ENCODE assay signal across 12 cellular contexts in the genomic region with DNA sequence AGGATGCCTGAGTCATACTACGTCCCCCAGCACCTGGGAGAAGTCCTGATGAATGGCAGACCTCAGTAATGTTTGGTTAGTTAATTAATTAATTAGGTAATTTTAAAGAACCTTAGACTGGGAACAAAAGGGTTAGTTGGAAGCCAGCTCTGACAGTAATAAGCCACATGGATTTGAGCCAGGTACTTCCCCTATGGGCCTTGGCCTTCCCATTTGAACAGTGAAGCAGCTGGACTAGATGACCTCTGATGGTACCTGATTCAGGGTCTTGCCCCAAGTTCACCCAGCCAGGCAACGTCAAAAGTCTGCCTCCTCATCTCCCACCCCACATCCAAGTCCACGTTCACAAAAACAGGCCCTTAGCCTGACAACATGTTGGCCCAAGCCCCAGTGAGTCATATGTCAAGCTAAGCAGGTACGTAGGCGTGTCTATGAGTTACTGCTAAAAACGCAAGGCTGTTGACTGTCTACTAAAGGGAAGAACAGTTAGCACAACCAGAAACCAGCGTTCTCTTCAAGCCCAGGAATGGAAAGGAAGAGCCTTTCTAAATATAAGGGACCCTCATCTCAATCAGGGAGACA.
DNase-seq lines count a peak whose midpoint lies in the region; ATAC-seq and TF ChIP-seq lines count a peak whose summit lies in the region.
"Had no signal": no experiment of that assay in that cellular context is flagged by ENCODE, and none has a peak within 500 bp of the region (broad histone marks: within the 10 kb centered on the region; RNA-seq: fewer than 3 reads in every experiment).

No MANE protein-coding gene starts in this region.

- H3K4me1 Mint-ChIP-seq in MCF 10A (ENCODE audit: insufficient read depth, unreplicated experiment) = peaks cover 37% of the 10 kb centered on the region
- H3K4me1 Mint-ChIP-seq in activated CD8-positive, alpha-beta memory T cell treated with anti-CD3 and anti-CD28 coated beads, Interleukin-2, amount 10 ng/mL, durations not matched to agents 7 days and 5 days = no peaks in the 10 kb centered on the region

- intact Hi-C loops in MCF 10A (cut with micrococcal nuclease) = loop anchor here (2.0 to 5.0 kb wide), 2 partner anchors 74 to 505 kb away; no protein-coding TSS in a partner anchor

- TF ChIP-seq CTCF in MCF 10A (IDR thresholded peaks at IDR 0.05; ENCODE audit: unreplicated experiment) = no peak

- no TSS peak for BruUV-seq in MCF 10A (replicated peaks; lab: Mats Ljungman, UMichigan)

- no peaks in the 10 kb centered on the region for H3K9me3 Mint-ChIP-seq in MCF 10A (ENCODE audit: unreplicated experiment)
- H3K9me3 Mint-ChIP-seq in activated CD8-positive, alpha-beta memory T cell treated with anti-CD3 and anti-CD28 coated beads, Interleukin-2, amount 10 ng/mL, durations not matched to agents 7 days and 5 days (ENCODE audit: low read depth) = no peaks in the 10 kb centered on the region
- H3K9me3 Mint-ChIP-seq: stimulated activated naive B cell treated with anti-CD40 and anti-IgM and Interleukin-4, amounts not matched to agents 10 μg/mL and 1 μg/mL and 100 μg/mL, for 72 hours; WTC11 had no signal

- CTCF ChIA-PET in MCF 10A (lab: Yijun Ruan, JAX) = interaction anchor here (0.6 to 4.7 kb wide), 12 partner anchors 11 to 1069 kb away, joined by 3 to 29 read pairs (median 4); no protein-coding TSS in a partner anchor
- CTCF ChIA-PET in activated CD8-positive, alpha-beta memory T cell treated with anti-CD3 and anti-CD28 coated beads, Interleukin-2, amount 10 ng/mL, durations not matched to agents 7 days and 5 days (lab: Charles Lee) = no interaction called here

- H3K36me3 Mint-ChIP-seq in MCF 10A (ENCODE audit: insufficient read depth, unreplicated experiment) = no peaks in the 10 kb centered on the region
- no peaks in the 10 kb centered on the region for H3K36me3 Mint-ChIP-seq in activated CD8-positive, alpha-beta memory T cell treated with anti-CD3 and anti-CD28 coated beads, Interleukin-2, amount 10 ng/mL, durations not matched to agents 7 days and 5 days
- H3K36me3 Mint-ChIP-seq: stimulated activated naive B cell treated with anti-CD40 and anti-IgM and Interleukin-4, amounts not matched to agents 10 μg/mL and 1 μg/mL and 100 μg/mL, for 72 hours; WTC11 had no signal

- DNase-seq in COLO668 (lab: John Stamatoyannopoulos, UW; ENCODE audit: unreplicated experiment) = peak; percentile 14
- peak; percentile 95 for DNase-seq in MCF 10A (ENCODE audit: unreplicated experiment)
- DNase-seq in mucosa of gallbladder (ENCODE audit: low spot score) = peak; percentile 31
- no peak for DNase-seq in activated naive CD4-positive, alpha-beta T cell treated with anti-CD3 and anti-CD28 coated beads, Interleukin-2, amount 50 U/mL, for 16 hours
- DNase-seq in activated CD8-positive, alpha-beta memory T cell treated with anti-CD3 and anti-CD28 coated beads, Interleukin-2, amount 10 ng/mL, durations not matched to agents 7 days and 5 days = no peak
- no peak for DNase-seq in stimulated activated CD8-positive, alpha-beta memory T cell treated with anti-CD3 and anti-CD28 coated beads, Interleukin-4, amount 100 ng/mL, for 48 hours
- DNase-seq: anterior cingulate cortex; head of caudate nucleus; stimulated activated naive B cell treated with anti-CD40 and anti-IgM and Interleukin-4, amounts not matched to agents 10 μg/mL and 1 μg/mL and 100 μg/mL, for 72 hours had no signal

- H3K27me3 Mint-ChIP-seq in MCF 10A (ENCODE audit: insufficient read depth, unreplicated experiment) = no peaks in the 10 kb centered on the region
- H3K27me3 Mint-ChIP-seq in activated CD8-positive, alpha-beta memory T cell treated with anti-CD3 and anti-CD28 coated beads, Interleukin-2, amount 10 ng/mL, durations not matched to agents 7 days and 5 days = no peaks in the 10 kb centered on the region
- H3K27me3 Mint-ChIP-seq: stimulated activated naive B cell treated with anti-CD40 and anti-IgM and Interleukin-4, amounts not matched to agents 10 μg/mL and 1 μg/mL and 100 μg/mL, for 72 hours had no signal

- ATAC-seq in HG03025 (IDR thresholded peaks at IDR 0.05; ENCODE audit: low FRiP score, unreplicated experiment) (peak; percentile 66), HG03442 (IDR thresholded peaks at IDR 0.05; ENCODE audit: unreplicated experiment) (no peak)
- no peak for ATAC-seq in activated CD8-positive, alpha-beta memory T cell treated with anti-CD3 and anti-CD28 coated beads, Interleukin-2, amount 10 ng/mL, durations not matched to agents 7 days and 5 days
- ATAC-seq: WTC11 had no signal

- POLR2A ChIA-PET in MCF 10A (lab: Yijun Ruan, JAX) = interaction anchor here (0.6 to 4.6 kb wide), 22 partner anchors 10 to 1309 kb away, joined by 3 to 139 read pairs (median 4); no protein-coding TSS in a partner anchor

- H3K4me3 Mint-ChIP-seq in MCF 10A (ENCODE audit: unreplicated experiment) = peak overlapping the region; percentile 7
- H3K4me3 Mint-ChIP-seq in activated CD8-positive, alpha-beta memory T cell treated with anti-CD3 and anti-CD28 coated beads, Interleukin-2, amount 10 ng/mL, durations not matched to agents 7 days and 5 days = no peak overlapping the region
- H3K4me3 Mint-ChIP-seq: stimulated activated naive B cell treated with anti-CD40 and anti-IgM and Interleukin-4, amounts not matched to agents 10 μg/mL and 1 μg/mL and 100 μg/mL, for 72 hours; WTC11 had no signal

- H3K27ac Mint-ChIP-seq in MCF 10A (ENCODE audit: low read depth, unreplicated experiment) = peak overlapping the region; percentile 91
- no peak overlapping the region for H3K27ac Mint-ChIP-seq in activated CD8-positive, alpha-beta memory T cell treated with anti-CD3 and anti-CD28 coated beads, Interleukin-2, amount 10 ng/mL, durations not matched to agents 7 days and 5 days
- H3K27ac Mint-ChIP-seq: stimulated activated naive B cell treated with anti-CD40 and anti-IgM and Interleukin-4, amounts not matched to agents 10 μg/mL and 1 μg/mL and 100 μg/mL, for 72 hours; WTC11 had no signal

Comparison
In these comparisons a context has a peak if more than half of its experiments do, and no peak if none do; other contexts are left out.
1. DNase-seq: peak in COLO668 (single experiment), MCF 10A (single experiment) and mucosa of gallbladder (single experiment); none in activated naive CD4-positive, alpha-beta T cell treated with anti-CD3 and anti-CD28 coated beads, Interleukin-2, amount 50 U/mL, for 16 hours (single experiment), activated CD8-positive, alpha-beta memory T cell treated with anti-CD3 and anti-CD28 coated beads, Interleukin-2, amount 10 ng/mL, durations not matched to agents 7 days and 5 days (single experiment) and stimulated activated CD8-positive, alpha-beta memory T cell treated with anti-CD3 and anti-CD28 coated beads, Interleukin-4, amount 100 ng/mL, for 48 hours (single experiment).